In the genomic region with DNA sequence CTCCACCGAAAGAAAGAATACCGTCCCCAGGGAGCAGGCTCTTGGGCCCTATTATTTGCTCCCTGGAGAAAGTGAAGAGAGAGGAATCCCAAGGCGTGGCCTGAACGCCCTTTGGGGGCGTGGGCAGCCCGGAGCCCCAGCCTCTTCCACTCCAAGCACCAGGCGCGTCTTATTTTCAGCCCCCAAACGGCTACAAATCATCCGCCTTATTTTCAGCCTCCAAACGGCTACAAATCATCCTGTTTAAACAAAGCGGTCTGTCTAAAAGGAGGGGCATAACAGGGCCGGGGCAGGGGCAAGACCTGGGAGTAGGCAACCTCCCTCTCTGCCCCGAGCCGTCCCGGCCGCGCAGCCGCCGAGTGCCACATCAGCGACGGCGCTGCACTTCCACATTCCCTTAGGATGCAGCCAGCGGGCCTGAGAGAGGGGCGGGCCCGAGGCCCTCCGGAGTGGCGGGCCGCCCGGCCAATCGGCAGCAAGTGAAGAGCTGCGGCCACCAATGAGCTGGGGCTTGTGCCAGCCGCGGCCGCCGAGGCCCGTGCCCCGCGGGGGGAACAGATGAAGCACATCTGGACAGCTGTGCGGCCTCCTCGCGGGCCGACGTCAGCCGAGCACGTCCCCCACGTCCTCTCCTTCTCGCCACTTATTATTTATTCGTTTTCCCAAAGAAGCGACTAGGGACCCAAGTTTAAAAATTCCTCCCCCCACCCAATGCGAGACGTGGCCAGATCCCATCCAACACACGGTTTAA, we compare ENCODE assay signal across 7 cellular contexts.
A peak's percentile ranks its signal among the peaks of the same experiment; 100 is the strongest.
DNase-seq lines count a peak whose midpoint lies in the region; ATAC-seq and TF ChIP-seq lines count a peak whose summit lies in the region.

A gene with protein sequence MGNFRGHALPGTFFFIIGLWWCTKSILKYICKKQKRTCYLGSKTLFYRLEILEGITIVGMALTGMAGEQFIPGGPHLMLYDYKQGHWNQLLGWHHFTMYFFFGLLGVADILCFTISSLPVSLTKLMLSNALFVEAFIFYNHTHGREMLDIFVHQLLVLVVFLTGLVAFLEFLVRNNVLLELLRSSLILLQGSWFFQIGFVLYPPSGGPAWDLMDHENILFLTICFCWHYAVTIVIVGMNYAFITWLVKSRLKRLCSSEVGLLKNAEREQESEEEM (plus strand): TSS at position 561 of the 751 bp plus-strand sequence. CDS start 62,593 bp downstream, outside the sequence.

- in situ Hi-C loops in brain microvascular endothelial cell (cut with HindIII; ENCODE audit: low pct_ligation_motif_present, low sequenced_read_pairs), result no loop called here

- peak; percentile 49 for DNase-seq in NCI-H2029 treated with DMSO at 0.1 percent for 48 hours (lab: John Stamatoyannopoulos, UW)
- peak; percentile 94 for DNase-seq in UCSD-AML1 (lab: John Stamatoyannopoulos, UW; ENCODE audit: unreplicated experiment)
- peak; percentile 97 for DNase-seq in brain microvascular endothelial cell
- peak; percentile 92 for DNase-seq in skeletal muscle cell (ENCODE audit: low read depth)

- no peak for TF ChIP-seq CTCF in brain microvascular endothelial cell (IDR thresholded peaks at IDR 0.05; ENCODE audit: low read depth, low read length, missing control alignments)

- H3K27ac ChIP-seq in brain microvascular endothelial cell, result peak within 1 kb of the TSS; percentile 96

- peak; percentile 93 for ATAC-seq in GM18517 (IDR thresholded peaks at IDR 0.05; ENCODE audit: unreplicated experiment)
- ATAC-seq in HG02981 (IDR thresholded peaks at IDR 0.05; ENCODE audit: unreplicated experiment), result peak; percentile 97

- peak within 1 kb of the TSS; percentile 66 for H3K4me3 ChIP-seq in brain microvascular endothelial cell (ENCODE audit: low read depth, low read length)
- H3K4me3 ChIP-seq in iPS-15b (ENCODE audit: low read depth, low read length), result peak within 1 kb of the TSS; percentile 75
- peak within 1 kb of the TSS; percentile 68 for H3K4me3 ChIP-seq in skeletal muscle cell (ENCODE audit: low read depth, low read length)

- H3K36me3 ChIP-seq in brain microvascular endothelial cell (replicated peaks), result no peaks in the 10 kb centered on the region
- H3K36me3 ChIP-seq in iPS-15b (ENCODE audit: control insufficient read depth, insufficient read depth, low read length), result no peaks in the 10 kb centered on the region

- H3K27me3 ChIP-seq in brain microvascular endothelial cell (replicated peaks), result no peaks in the 10 kb centered on the region
- H3K27me3 ChIP-seq in iPS-15b (ENCODE audit: control insufficient read depth, insufficient read depth, low read length), result no peaks in the 10 kb centered on the region

- no peaks in the 10 kb centered on the region for H3K4me1 ChIP-seq in iPS-15b (ENCODE audit: control insufficient read depth, insufficient read depth, low read length)

- peak within 1 kb of the TSS; percentile 91 for H3K9ac ChIP-seq in iPS-15b (ENCODE audit: low read depth, low read length)

- no peaks in the 10 kb centered on the region for H3K9me3 ChIP-seq in iPS-15b (ENCODE audit: control insufficient read depth, insufficient read depth, low read length)

Comparison
In these comparisons a context has a peak if more than half of its experiments do, and no peak if none do; other contexts are left out.
1. Peak in every context shown above with its lines: DNase-seq, ATAC-seq, H3K4me3 ChIP-seq and H3K27ac ChIP-seq.